Comparison of ENCODE assay signal across 8 cellular contexts in the genomic region with DNA sequence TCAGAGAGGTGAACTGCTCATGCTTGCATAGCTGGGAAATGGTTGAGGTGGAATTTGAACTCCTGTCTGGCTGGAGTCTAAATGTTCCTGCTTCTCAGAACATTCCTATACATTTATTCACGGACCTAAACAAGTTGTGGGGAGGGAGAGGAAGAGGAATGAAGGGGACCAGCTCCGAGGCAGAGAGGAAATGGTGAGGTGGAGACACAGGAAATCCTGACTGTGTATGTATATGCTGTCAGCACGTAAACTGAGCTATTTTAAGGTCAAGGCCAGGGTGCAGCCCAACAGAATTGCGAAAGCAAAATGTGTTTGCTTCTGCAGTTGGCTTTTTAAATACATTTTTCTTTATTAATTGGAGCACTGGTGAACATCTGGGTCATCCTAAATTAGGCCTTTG.
DNase-seq lines count a peak whose midpoint lies in the region; ATAC-seq and TF ChIP-seq lines count a peak whose summit lies in the region.

No MANE protein-coding gene starts in this region.

- no peaks in the 10 kb centered on the region for H3K27me3 Mint-ChIP-seq in activated T-cell treated with anti-CD3 and anti-CD28 coated beads, Interleukin-2, amount 50 U/mL, for 4 hours (ENCODE audit: low read depth)

- H3K9me3 Mint-ChIP-seq in activated T-cell treated with anti-CD3 and anti-CD28 coated beads, Interleukin-2, amount 50 U/mL, for 4 hours: no peaks in the 10 kb centered on the region

- H3K4me3 ChIP-seq in right cardiac atrium (ENCODE audit: low read length) (no peak overlapping the region), testis (no peak overlapping the region), aorta (ENCODE audit: low read length in 2 of 2) (no peak overlapping the region)

- peak; percentile 95 for DNase-seq in HT1080 (ENCODE audit: low read depth)
- DNase-seq in activated T-cell treated with anti-CD3 and anti-CD28 coated beads, Interleukin-2, amount 50 U/mL, for 4 hours: peak; percentile 26
- no peak for DNase-seq in right cardiac atrium
- no peak for DNase-seq in pons (ENCODE audit: low spot score)
- DNase-seq in testis: no peak
- DNase-seq in aorta: no peak

- no peaks in the 10 kb centered on the region for H3K9me3 ChIP-seq in right cardiac atrium (ENCODE audit: control insufficient read depth, low read length)
- no peaks in the 10 kb centered on the region for H3K9me3 ChIP-seq in testis
- H3K9me3 ChIP-seq in aorta (ENCODE audit: control insufficient read depth, low read length): no peaks in the 10 kb centered on the region

- H3K4me1 ChIP-seq in right cardiac atrium (ENCODE audit: control insufficient read depth, insufficient read depth, low read length) (peaks cover 3% of the 10 kb centered on the region), testis (no peaks in the 10 kb centered on the region), aorta (ENCODE audit: control insufficient read depth in 1 of 2, insufficient read depth in 2 of 2, low read length in 2 of 2) (no peaks in the 10 kb centered on the region)

- H3K27ac ChIP-seq in right cardiac atrium (ENCODE audit: low read length): no peak overlapping the region
- H3K27ac ChIP-seq in testis: no peak overlapping the region
- H3K27ac ChIP-seq in aorta (ENCODE audit: low read depth in 1 of 2, low read length in 2 of 2): no peak overlapping the region

- peak overlapping the region; percentile 62 for H3K4me3 Mint-ChIP-seq in activated T-cell treated with anti-CD3 and anti-CD28 coated beads, Interleukin-2, amount 50 U/mL, for 4 hours

- 37% methylated on average over 4 of the region's 4 CpGs for WGBS in right cardiac atrium
- WGBS in testis, 2 donors: 42% methylated on average over 4 of the region's 4 CpGs
- WGBS in aorta, 2 donors: 60 to 64% methylated on average over 4 of the region's 4 CpGs

- H3K27me3 ChIP-seq in right cardiac atrium (ENCODE audit: control insufficient read depth, insufficient read depth) (no peaks in the 10 kb centered on the region), testis (no peaks in the 10 kb centered on the region), aorta (ENCODE audit: control insufficient read depth in 1 of 2, insufficient read depth in 2 of 2, low read length in 1 of 2) (no peaks in the 10 kb centered on the region)

- TF ChIP-seq CTCF in testis (IDR thresholded peaks at IDR 0.05): no peak

- H3K4me1 Mint-ChIP-seq in activated T-cell treated with anti-CD3 and anti-CD28 coated beads, Interleukin-2, amount 50 U/mL, for 4 hours (ENCODE audit: low read depth): peaks cover 54% of the 10 kb centered on the region

- no peak for TF ChIP-seq POLR2A in testis (IDR thresholded peaks at IDR 0.05)

- H3K36me3 Mint-ChIP-seq in activated T-cell treated with anti-CD3 and anti-CD28 coated beads, Interleukin-2, amount 50 U/mL, for 4 hours (ENCODE audit: insufficient read depth): no peaks in the 10 kb centered on the region

- ATAC-seq in GM18867 (IDR thresholded peaks at IDR 0.05; ENCODE audit: unreplicated experiment) (peak; percentile 70), right cardiac atrium (peak; percentile 32 to 66), HG02798 (IDR thresholded peaks at IDR 0.05; ENCODE audit: poor library complexity, unreplicated experiment) (no peak), aorta (ENCODE audit: low FRiP score) (no peak)
- ATAC-seq in activated T-cell treated with anti-CD3 and anti-CD28 coated beads, Interleukin-2, amount 50 U/mL, for 4 hours: peak in 1 of 2 donors; percentile 51

- intact Hi-C loops in right cardiac atrium (cut with DNase I) (no loop called here), testis (cut with DNase I; ENCODE audit: low total_unique reads) (no loop called here), aorta (cut with DNase I) (no loop called here)

- no peaks in the 10 kb centered on the region for H3K36me3 ChIP-seq in testis (ENCODE audit: low read depth, missing control alignments)
- no peaks in the 10 kb centered on the region for H3K36me3 ChIP-seq in aorta (ENCODE audit: control insufficient read depth in 1 of 2, insufficient read depth in 2 of 2, low read length in 1 of 2)

Comparison
In these comparisons a context has a peak if more than half of its experiments do, and no peak if none do; other contexts are left out.
1. ATAC-seq: peak in GM18867 (single experiment) and right cardiac atrium (2 of 2); none in HG02798 (single experiment) and aorta (single experiment).
2. DNase-seq: peak in HT1080 (single experiment) and activated T-cell treated with anti-CD3 and anti-CD28 coated beads, Interleukin-2, amount 50 U/mL, for 4 hours (single experiment); none in right cardiac atrium (0 of 3), pons (single experiment), testis (single experiment) and aorta (0 of 2).